Comparison of ENCODE assay signal across 3 cellular contexts in the genomic region with DNA sequence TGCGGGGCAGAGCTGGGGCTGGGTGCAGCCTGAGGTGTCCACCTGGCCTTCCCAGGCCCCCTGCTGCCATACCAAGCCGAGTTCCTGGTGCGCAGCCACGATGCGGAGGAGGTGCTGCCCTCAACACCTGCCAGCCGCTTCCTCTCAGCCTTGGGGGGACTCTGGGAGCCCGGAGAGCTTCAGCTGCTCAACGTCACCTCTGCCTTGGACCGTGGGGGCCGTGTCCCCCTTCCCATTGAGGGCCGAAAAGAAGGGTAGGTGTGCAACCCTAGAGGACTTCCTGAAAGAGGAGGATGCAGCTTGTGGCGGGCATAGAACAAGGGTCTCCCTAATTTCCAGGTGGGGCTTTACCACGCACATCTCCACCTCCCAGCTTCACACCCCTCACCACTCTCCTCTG.
TF ChIP-seq lines count a peak whose summit lies in the region.

No MANE protein-coding gene starts in this region.

TF ChIP-seq in H1, 55 proteins besides CTCF, POLR2A, EP300 and RAD21:
- TF ChIP-seq, protein P1, sequence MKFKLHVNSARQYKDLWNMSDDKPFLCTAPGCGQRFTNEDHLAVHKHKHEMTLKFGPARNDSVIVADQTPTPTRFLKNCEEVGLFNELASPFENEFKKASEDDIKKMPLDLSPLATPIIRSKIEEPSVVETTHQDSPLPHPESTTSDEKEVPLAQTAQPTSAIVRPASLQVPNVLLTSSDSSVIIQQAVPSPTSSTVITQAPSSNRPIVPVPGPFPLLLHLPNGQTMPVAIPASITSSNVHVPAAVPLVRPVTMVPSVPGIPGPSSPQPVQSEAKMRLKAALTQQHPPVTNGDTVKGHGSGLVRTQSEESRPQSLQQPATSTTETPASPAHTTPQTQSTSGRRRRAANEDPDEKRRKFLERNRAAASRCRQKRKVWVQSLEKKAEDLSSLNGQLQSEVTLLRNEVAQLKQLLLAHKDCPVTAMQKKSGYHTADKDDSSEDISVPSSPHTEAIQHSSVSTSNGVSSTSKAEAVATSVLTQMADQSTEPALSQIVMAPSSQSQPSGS (IDR thresholded peaks at IDR 0.05; ENCODE audit: low read length), result no peak

TF ChIP-seq in GM23338, 12 proteins besides CTCF, POLR2A, EP300 and RAD21:
- no peak for TF ChIP-seq CREB1 (CRISPR knock-in tag; IDR thresholded peaks at IDR 0.05; ENCODE audit: low read depth)
- TF ChIP-seq, protein P2, sequence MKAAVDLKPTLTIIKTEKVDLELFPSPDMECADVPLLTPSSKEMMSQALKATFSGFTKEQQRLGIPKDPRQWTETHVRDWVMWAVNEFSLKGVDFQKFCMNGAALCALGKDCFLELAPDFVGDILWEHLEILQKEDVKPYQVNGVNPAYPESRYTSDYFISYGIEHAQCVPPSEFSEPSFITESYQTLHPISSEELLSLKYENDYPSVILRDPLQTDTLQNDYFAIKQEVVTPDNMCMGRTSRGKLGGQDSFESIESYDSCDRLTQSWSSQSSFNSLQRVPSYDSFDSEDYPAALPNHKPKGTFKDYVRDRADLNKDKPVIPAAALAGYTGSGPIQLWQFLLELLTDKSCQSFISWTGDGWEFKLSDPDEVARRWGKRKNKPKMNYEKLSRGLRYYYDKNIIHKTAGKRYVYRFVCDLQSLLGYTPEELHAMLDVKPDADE (IDR thresholded peaks at IDR 0.05), result no peak
TF ChIP-seq in GM23338: peak in this region for 0.

TF ChIP-seq in WTC11, 78 proteins besides CTCF, POLR2A, EP300 and RAD21:
- TF ChIP-seq FOXP1 (CRISPR knock-in tag; IDR thresholded peaks at IDR 0.05; ENCODE audit: borderline replicate concordance), result no peak
- TF ChIP-seq ZNF263 (CRISPR knock-in tag; IDR thresholded peaks at IDR 0.05; ENCODE audit: low read depth), result no peak
- TF ChIP-seq GTF2I (CRISPR knock-in tag; conservative IDR thresholded peaks at IDR 0.05), result no peak
- TF ChIP-seq, protein P3, sequence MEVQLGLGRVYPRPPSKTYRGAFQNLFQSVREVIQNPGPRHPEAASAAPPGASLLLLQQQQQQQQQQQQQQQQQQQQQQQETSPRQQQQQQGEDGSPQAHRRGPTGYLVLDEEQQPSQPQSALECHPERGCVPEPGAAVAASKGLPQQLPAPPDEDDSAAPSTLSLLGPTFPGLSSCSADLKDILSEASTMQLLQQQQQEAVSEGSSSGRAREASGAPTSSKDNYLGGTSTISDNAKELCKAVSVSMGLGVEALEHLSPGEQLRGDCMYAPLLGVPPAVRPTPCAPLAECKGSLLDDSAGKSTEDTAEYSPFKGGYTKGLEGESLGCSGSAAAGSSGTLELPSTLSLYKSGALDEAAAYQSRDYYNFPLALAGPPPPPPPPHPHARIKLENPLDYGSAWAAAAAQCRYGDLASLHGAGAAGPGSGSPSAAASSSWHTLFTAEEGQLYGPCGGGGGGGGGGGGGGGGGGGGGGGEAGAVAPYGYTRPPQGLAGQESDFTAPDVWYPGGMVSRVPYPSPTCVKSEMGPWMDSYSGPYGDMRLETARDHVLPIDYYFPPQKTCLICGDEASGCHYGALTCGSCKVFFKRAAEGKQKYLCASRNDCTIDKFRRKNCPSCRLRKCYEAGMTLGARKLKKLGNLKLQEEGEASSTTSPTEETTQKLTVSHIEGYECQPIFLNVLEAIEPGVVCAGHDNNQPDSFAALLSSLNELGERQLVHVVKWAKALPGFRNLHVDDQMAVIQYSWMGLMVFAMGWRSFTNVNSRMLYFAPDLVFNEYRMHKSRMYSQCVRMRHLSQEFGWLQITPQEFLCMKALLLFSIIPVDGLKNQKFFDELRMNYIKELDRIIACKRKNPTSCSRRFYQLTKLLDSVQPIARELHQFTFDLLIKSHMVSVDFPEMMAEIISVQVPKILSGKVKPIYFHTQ (CRISPR knock-in tag; IDR thresholded peaks at IDR 0.05), result no peak
TF ChIP-seq in WTC11: peak in this region for 0.
